Comparison of ENCODE assay signal across 8 cellular contexts in the genomic region with DNA sequence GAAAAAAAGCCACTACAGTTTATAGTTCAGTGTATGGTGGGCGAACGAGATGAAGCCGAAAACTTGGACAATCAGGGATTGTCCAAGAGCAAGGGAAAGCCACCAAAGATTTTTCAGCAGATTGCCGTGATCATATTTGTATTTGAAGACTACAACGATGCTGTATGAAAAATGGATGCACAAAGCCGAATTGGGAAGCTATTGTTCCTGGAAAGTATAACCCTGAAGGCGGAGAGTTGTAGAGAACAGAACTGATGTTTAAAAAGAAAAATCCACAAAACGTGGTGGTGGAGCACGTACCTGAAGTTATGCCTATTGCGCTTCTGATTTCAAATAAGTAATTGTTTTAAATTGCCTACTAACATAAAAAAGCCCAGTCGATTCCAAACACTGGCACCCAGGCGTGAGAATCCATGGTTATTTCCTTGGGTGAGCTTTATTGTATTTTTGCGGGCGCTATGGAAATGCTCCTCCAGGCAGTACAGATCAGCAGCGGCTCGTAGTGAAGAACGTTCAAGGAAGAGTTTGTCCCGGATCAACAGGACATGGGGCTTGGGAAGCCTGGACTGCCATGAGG. TPM values are rescaled to one million over a fixed set of nuclear protein-coding genes. Genes with fewer than 3 reads are reported as not detected.
DNase-seq lines count a peak whose midpoint lies in the region; ATAC-seq and TF ChIP-seq lines count a peak whose summit lies in the region.

No MANE protein-coding gene starts in this region.

- peak overlapping the region; percentile 93 for H3K27ac ChIP-seq in cardiac muscle cell
- peak overlapping the region; percentile 91 for H3K27ac ChIP-seq in vagina

- no peaks in the 10 kb centered on the region for H3K27me3 ChIP-seq in cardiac muscle cell
- H3K27me3 ChIP-seq in vagina, result no peaks in the 10 kb centered on the region

- intact Hi-C loops in Right ventricle myocardium inferior (cut with DNase I) (loop anchor here (2.0 to 10.0 kb wide), 3 partner anchors 532 to 1475 kb away; partner anchors contain the start of genes AMACR, BRIX1 and RAD1), vagina (cut with DNase I) (no loop called here)

- TF ChIP-seq POLR2A in vagina (IDR thresholded peaks at IDR 0.05), result no peak

- ATAC-seq in Right ventricle myocardium inferior (no peak), HG02938 (IDR thresholded peaks at IDR 0.05; ENCODE audit: unreplicated experiment) (no peak)

- TF ChIP-seq CTCF in cardiac muscle cell (IDR thresholded peaks at IDR 0.05; ENCODE audit: low read depth, low read length), result no peak
- no peak for TF ChIP-seq CTCF in WI38 (IDR thresholded peaks at IDR 0.05; ENCODE audit: low read depth, low read length)
- TF ChIP-seq CTCF in vagina (IDR thresholded peaks at IDR 0.05), result no peak

- H3K9me3 ChIP-seq in cardiac muscle cell (ENCODE audit: low read depth) (no peaks in the 10 kb centered on the region), vagina (no peaks in the 10 kb centered on the region)

- H3K4me1 ChIP-seq in cardiac muscle cell (ENCODE audit: low read depth) (peaks cover 17% of the 10 kb centered on the region), vagina (peaks cover 46% of the 10 kb centered on the region)

- peak in 1 of 2 donors; percentile 1 for DNase-seq in cardiac muscle cell (ENCODE audit: low read depth in 1 of 2, low spot score in 1 of 2)
- no peak for DNase-seq in Right ventricle myocardium inferior (ENCODE audit: missing footprints)
- DNase-seq in kidney glomerular epithelial cell (lab: John Stamatoyannopoulos, UW), result peak; percentile 58
- DNase-seq in vagina (ENCODE audit: extremely low spot score in 2 of 2), result no peak
- no peak for DNase-seq in superior temporal gyrus (ENCODE audit: extremely low spot score)
- no peak for DNase-seq in central memory CD4-positive, alpha-beta T cell

- H3K36me3 ChIP-seq in cardiac muscle cell, result peaks cover 1% of the 10 kb centered on the region
- H3K36me3 ChIP-seq in vagina, result no peaks in the 10 kb centered on the region

- H3K4me3 ChIP-seq in cardiac muscle cell (peak overlapping the region; percentile 73), WI38 (ENCODE audit: low read depth, low read length) (peak overlapping the region; percentile 65), vagina (peak overlapping the region; percentile 69 to 73)

RNA-seq across cellular contexts. Expression of gene TARS1, which starts 0.8 kb away (rescaled TPM):
- total RNA-seq in cardiac muscle cell (75.2 and 80.8 TPM in 2 replicates), Right ventricle myocardium inferior (67.7 TPM), vagina (44.4 TPM)
- polyA plus RNA-seq in cardiac muscle cell, result 73.5 and 80.5 TPM in 2 replicates
